Comparison of ENCODE assay signal across 8 cellular contexts in the genomic region with DNA sequence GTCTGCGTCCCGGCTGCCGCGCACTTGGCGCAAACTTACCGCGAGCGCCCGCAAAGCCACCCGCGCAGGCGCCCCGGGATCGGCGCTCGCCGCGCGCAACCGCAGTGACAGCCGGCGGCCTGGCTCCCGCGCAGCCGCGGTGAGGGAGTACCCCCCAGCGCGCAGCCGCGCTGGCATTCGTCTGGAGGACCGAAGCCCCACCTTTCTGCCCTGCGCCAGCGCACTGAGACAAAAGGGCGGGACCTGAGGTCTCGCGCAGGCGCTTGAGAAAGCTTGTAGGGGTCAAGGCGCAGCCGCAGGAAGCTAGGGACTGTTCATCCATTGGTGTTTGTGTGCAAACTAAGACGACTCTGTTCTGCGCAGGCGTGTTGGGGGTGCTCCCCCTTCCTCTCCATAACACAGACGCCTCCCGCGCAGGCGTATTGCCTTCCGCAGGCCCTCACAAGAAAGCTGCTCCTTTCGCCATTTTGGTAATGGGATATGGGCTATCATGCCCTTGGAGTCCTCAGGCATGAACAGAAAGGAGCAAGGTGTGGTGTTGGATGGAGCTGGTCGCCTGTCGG. TPM values are rescaled to one million over a fixed set of nuclear protein-coding genes. Genes with fewer than 3 reads are reported as not detected.
A peak's percentile ranks its signal among the peaks of the same experiment; 100 is the strongest.
DNase-seq lines count a peak whose midpoint lies in the region; ATAC-seq, FAIRE-seq and TF ChIP-seq lines count a peak whose summit lies in the region.

PHF12 (minus strand) TSS at position 91 of the 563 bp plus-strand sequence. CDS start 558 bp downstream, outside the sequence.

- H3K4me3 ChIP-seq in AG09309 (ENCODE audit: control insufficient read depth, low read depth, low read length): peak within 1 kb of the TSS; percentile 93
- peak within 1 kb of the TSS; percentile 88 to 90 (median 88) for H3K4me3 ChIP-seq in keratinocyte (ENCODE audit: control insufficient read depth in 2 of 3, extremely low read depth in 1 of 3, insufficient read depth in 2 of 3, low read depth in 1 of 3, low read length in 3 of 3)

- peak within 1 kb of the TSS; percentile 91 for H2AFZ ChIP-seq in keratinocyte (ENCODE audit: control insufficient read depth, low read length)

- H3K9me1 ChIP-seq in keratinocyte (ENCODE audit: control insufficient read depth, extremely low read depth, insufficient read depth, low read length): no peaks in the 10 kb centered on the region

- peak within 1 kb of the TSS; percentile 91 for H3K9ac ChIP-seq in keratinocyte (ENCODE audit: control insufficient read depth, extremely low read depth, insufficient read depth, low read length)

- DNase-seq in AG09309 (ENCODE audit: low read depth) (peak; percentile 100), NCI-H460 (ENCODE audit: extremely low read depth, low read depth) (peak; percentile 100), cerebellar nuclear complex (lab: John Stamatoyannopoulos, UW) (peak; percentile 94 to 98), keratinocyte (ENCODE audit: low read depth, low spot score) (peak; percentile 100)
- peak; percentile 99 for DNase-seq in activated CD4-positive, CD25-positive, alpha-beta regulatory T cell treated with anti-CD3 and anti-CD28 coated beads, Interleukin-2, amount 50 U/mL, for 72 hours
- DNase-seq in stimulated activated CD4-positive, alpha-beta T cell treated with anti-CD3 and anti-CD28 coated beads, Interleukin-15, amount 100 ng/mL, for 1 hour (ENCODE audit: low read depth in 1 of 2, low spot score in 1 of 2): peak; percentile 97 to 99

- dilution Hi-C loops in keratinocyte (cut with MboI; ENCODE audit: extremely low pct_ligation_motif_present, low sequenced_read_pairs): no loop called here

- H3K27ac ChIP-seq in keratinocyte (ENCODE audit: control insufficient read depth, insufficient read depth, low read length): peak within 1 kb of the TSS; percentile 99

- peak; percentile 78 for FAIRE-seq in keratinocyte (lab: Jason Lieb, UNC)

- peak; percentile 42 for ATAC-seq in GM19043 (IDR thresholded peaks at IDR 0.05; ENCODE audit: low read depth, unreplicated experiment)
- peak; percentile 59 for ATAC-seq in HG03378 (IDR thresholded peaks at IDR 0.05; ENCODE audit: unreplicated experiment)

- no peaks in the 10 kb centered on the region for H4K20me1 ChIP-seq in keratinocyte (ENCODE audit: control insufficient read depth, extremely low read depth, insufficient read depth, low read length)

- peaks cover 43% of the 10 kb centered on the region for H3K79me2 ChIP-seq in keratinocyte (ENCODE audit: control insufficient read depth, insufficient read depth, low read length)

- H3K4me2 ChIP-seq in keratinocyte (ENCODE audit: control insufficient read depth, extremely low read depth, insufficient read depth, low read depth, low read length): peak within 1 kb of the TSS; percentile 99

- no peaks in the 10 kb centered on the region for H3K9me3 ChIP-seq in keratinocyte (ENCODE audit: control insufficient read depth, low read depth, low read length)

- TF ChIP-seq CTCF in AG09309 (IDR thresholded peaks at IDR 0.05; ENCODE audit: control insufficient read depth, insufficient read depth, low read depth, low read length, missing control alignments) (no peak), keratinocyte (optimal IDR thresholded peaks at IDR 0.05 in 1 of 3, IDR thresholded peaks at IDR 0.05 in 1 of 3, conservative IDR thresholded peaks at IDR 0.05 in 1 of 3; ENCODE audit: extremely low read depth in 1 of 3, insufficient read depth in 2 of 3, low read length in 3 of 3) (no peak)

- peaks cover 27% of the 10 kb centered on the region for H3K4me1 ChIP-seq in keratinocyte (ENCODE audit: control insufficient read depth, extremely low read depth, insufficient read depth, low read length)

- H3K27me3 ChIP-seq in keratinocyte (ENCODE audit: control insufficient read depth, extremely low read depth, insufficient read depth, low read length): no peaks in the 10 kb centered on the region

- peaks cover 0 to 6% of the 10 kb centered on the region in 2 experiments for H3K36me3 ChIP-seq in keratinocyte (ENCODE audit: control insufficient read depth in 2 of 2, extremely low read depth in 1 of 2, insufficient read depth in 2 of 2, low read length in 2 of 2)

RNA-seq across cellular contexts. Expression of gene PHF12, which starts in this region (rescaled TPM):
- 13.9 and 14.7 TPM in 2 replicates for total RNA-seq in NCI-H460 (2014; rRNA removed; shearing (Covaris generic))
- polyA plus RNA-seq in NCI-H460 (2014; cell fraction: nucleus; rRNA removed): 11.3 and 17.0 TPM in 2 replicates
- 7.1 to 16.1 TPM (median 9.6 TPM) in 3 replicates for polyA plus RNA-seq in keratinocyte
- 17.2 TPM for polyA plus RNA-seq in keratinocyte (2011; ENCODE audit: low read depth)
- 7.7 and 14.6 TPM in 2 replicates for polyA plus RNA-seq in keratinocyte (2011; cell fraction: cytosol; rRNA removed)
- 34.3 and 36.9 TPM in 2 replicates for polyA plus RNA-seq in keratinocyte (2011; cell fraction: nucleus; rRNA removed)
- 9.8 and 13.6 TPM in 2 replicates for polyA plus RNA-seq in keratinocyte (2012; ENCODE audit: low replicate concordance)
- 13.8 to 92.4 TPM (median 17.2 TPM) in 3 replicates for polyA minus RNA-seq in keratinocyte
- 14.6 TPM for polyA minus RNA-seq in keratinocyte (2011; cell fraction: cytosol; rRNA and poly(A)+ RNA removed)
- 16.5 and 29.5 TPM in 2 replicates for polyA minus RNA-seq in keratinocyte (2011; cell fraction: nucleus; rRNA and poly(A)+ RNA removed)

Comparison
In these comparisons a context has a peak if more than half of its experiments do, and no peak if none do; other contexts are left out.
1. Peak in every context shown above with its lines: DNase-seq, ATAC-seq, H3K4me3 ChIP-seq and H3K27ac ChIP-seq.